9 cellular contexts compared by ENCODE assay signal in genomic region chr10:71216751-71217265, GRCh38. TPM values are rescaled to one million over a fixed set of nuclear protein-coding genes. Genes with fewer than 3 reads are reported as not detected.
DNase-seq lines count a peak whose midpoint lies in the region; ATAC-seq and TF ChIP-seq lines count a peak whose summit lies in the region.
"Had no signal": no experiment of that assay in that cellular context is flagged by ENCODE, and none has a peak within 500 bp of the region (broad histone marks: within the 10 kb centered on the region; RNA-seq: fewer than 3 reads in every experiment).

No MANE protein-coding gene starts in this region.

- no peaks in the 10 kb centered on the region for H3K36me3 ChIP-seq in aorta (ENCODE audit: control insufficient read depth in 1 of 2, insufficient read depth in 2 of 2, low read length in 1 of 2)

- H3K4me3 ChIP-seq in aorta (ENCODE audit: low read length in 2 of 2) = peak overlapping the region; percentile 60 to 64

- no peaks in the 10 kb centered on the region for H3K27me3 ChIP-seq in aorta (ENCODE audit: control insufficient read depth in 1 of 2, insufficient read depth in 2 of 2, low read length in 1 of 2)

- no peaks in the 10 kb centered on the region for H3K36me3 Mint-ChIP-seq in chondrocyte (ENCODE audit: low read depth)

- peaks cover 86% of the 10 kb centered on the region for H3K27me3 Mint-ChIP-seq in stimulated activated naive CD8-positive, alpha-beta T cell treated with anti-CD3 and anti-CD28 coated beads, Interleukin-15, amount 100 ng/mL, for 72 hours
- H3K27me3 Mint-ChIP-seq in chondrocyte (ENCODE audit: low read depth) = peaks cover 2% of the 10 kb centered on the region

- H3K9me3 Mint-ChIP-seq in stimulated activated naive CD8-positive, alpha-beta T cell treated with anti-CD3 and anti-CD28 coated beads, Interleukin-15, amount 100 ng/mL, for 72 hours = no peaks in the 10 kb centered on the region
- no peaks in the 10 kb centered on the region for H3K9me3 Mint-ChIP-seq in chondrocyte (ENCODE audit: low read depth)

- WGBS in aorta, 2 donors = 23 to 29% methylated on average over 8 of the region's 8 CpGs

- no peak overlapping the region for H3K27ac Mint-ChIP-seq in stimulated activated naive CD8-positive, alpha-beta T cell treated with anti-CD3 and anti-CD28 coated beads, Interleukin-15, amount 100 ng/mL, for 72 hours
- H3K27ac Mint-ChIP-seq in chondrocyte (ENCODE audit: unreplicated experiment) = peak overlapping the region; percentile 77

- intact Hi-C loops in aorta (cut with DNase I) = no loop called here

- H3K27ac ChIP-seq in aorta (ENCODE audit: low read depth in 1 of 2, low read length in 2 of 2) = no peak overlapping the region

- peaks cover 0 to 3% of the 10 kb centered on the region in 2 donors for H3K4me1 ChIP-seq in aorta (ENCODE audit: control insufficient read depth in 1 of 2, insufficient read depth in 2 of 2, low read length in 2 of 2)

- ATAC-seq in stimulated activated naive CD8-positive, alpha-beta T cell treated with anti-CD3 and anti-CD28 coated beads, Interleukin-15, amount 100 ng/mL, for 72 hours = no peak
- no peak for ATAC-seq in stimulated activated naive CD8-positive, alpha-beta T cell treated with anti-CD3 and anti-CD28 coated beads, Interleukin-15, Interleukin-2, amounts not matched to agents 100 U/mL and 50 U/mL, for 24 hours
- ATAC-seq in aorta (ENCODE audit: low FRiP score) = no peak
- no peak for ATAC-seq in HG03432 (IDR thresholded peaks at IDR 0.05; ENCODE audit: unreplicated experiment)

- H3K4me1 Mint-ChIP-seq in stimulated activated naive CD8-positive, alpha-beta T cell treated with anti-CD3 and anti-CD28 coated beads, Interleukin-15, amount 100 ng/mL, for 72 hours = peaks cover 9% of the 10 kb centered on the region
- peaks cover 59% of the 10 kb centered on the region for H3K4me1 Mint-ChIP-seq in chondrocyte (ENCODE audit: low read depth)

- H3K4me3 Mint-ChIP-seq in stimulated activated naive CD8-positive, alpha-beta T cell treated with anti-CD3 and anti-CD28 coated beads, Interleukin-15, amount 100 ng/mL, for 72 hours = peak overlapping the region; percentile 42 to 72
- peak overlapping the region; percentile 69 for H3K4me3 Mint-ChIP-seq in chondrocyte (ENCODE audit: unreplicated experiment)

- no peaks in the 10 kb centered on the region for H3K9me3 ChIP-seq in aorta (ENCODE audit: control insufficient read depth, low read length)

- no peak for DNase-seq in stimulated activated naive CD8-positive, alpha-beta T cell treated with anti-CD3 and anti-CD28 coated beads, Interleukin-15, amount 100 ng/mL, for 72 hours
- no peak for DNase-seq in stimulated activated naive CD8-positive, alpha-beta T cell treated with anti-CD3 and anti-CD28 coated beads, Interleukin-15, Interleukin-2, amounts not matched to agents 100 U/mL and 50 U/mL, for 24 hours
- DNase-seq in chondrocyte (ENCODE audit: low spot score) (no peak), mesenteric fat pad (ENCODE audit: low spot score) (peak; percentile 86), aorta (peak in 1 of 2 donors; percentile 65), hypothalamus (lab: John Stamatoyannopoulos, UW) (no peak), NCI-H1930 (lab: John Stamatoyannopoulos, UW) (no peak)
- DNase-seq: NCI-H1694 treated with DMSO at 0.1 percent for 48 hours had no signal

- no peak for TF ChIP-seq CTCF in chondrocyte (IDR thresholded peaks at IDR 0.05)

RNA-seq across cellular contexts. Expression of gene UNC5B, which starts 4.4 kb away (rescaled TPM):
- total RNA-seq in chondrocyte = 36.4 to 61.1 TPM (median 57.9 TPM) in 3 replicates
- total RNA-seq in mesenteric fat pad = 5.3 TPM
- total RNA-seq in aorta = 10 to 100 TPM in 1 of 2 donors, 1 to 10 TPM in 1; 7.9 to 13.0 TPM
- 1 to 10 TPM; 2.9 to 9.1 TPM for polyA plus RNA-seq in aorta
